1 cellular context compared by ENCODE assay signal in genomic region chr12:19144985-19145384, GRCh38.
TF ChIP-seq lines count a peak whose summit lies in the region.

No MANE protein-coding gene starts in this region.

TF ChIP-seq in K562, 482 proteins besides CTCF, POLR2A, EP300 and RAD21 (continued from another document):
- TF ChIP-seq KDM1A (IDR thresholded peaks at IDR 0.05) (0 out of 4 replicates have a peak, but pooled peaks of 1 of the 2 experiments have one; percentile 25), ZNF282 (CRISPR knock-in tag; IDR thresholded peaks at IDR 0.05) (no peak)
